ENCODE assay signal across 1 cellular context in the genomic region with DNA sequence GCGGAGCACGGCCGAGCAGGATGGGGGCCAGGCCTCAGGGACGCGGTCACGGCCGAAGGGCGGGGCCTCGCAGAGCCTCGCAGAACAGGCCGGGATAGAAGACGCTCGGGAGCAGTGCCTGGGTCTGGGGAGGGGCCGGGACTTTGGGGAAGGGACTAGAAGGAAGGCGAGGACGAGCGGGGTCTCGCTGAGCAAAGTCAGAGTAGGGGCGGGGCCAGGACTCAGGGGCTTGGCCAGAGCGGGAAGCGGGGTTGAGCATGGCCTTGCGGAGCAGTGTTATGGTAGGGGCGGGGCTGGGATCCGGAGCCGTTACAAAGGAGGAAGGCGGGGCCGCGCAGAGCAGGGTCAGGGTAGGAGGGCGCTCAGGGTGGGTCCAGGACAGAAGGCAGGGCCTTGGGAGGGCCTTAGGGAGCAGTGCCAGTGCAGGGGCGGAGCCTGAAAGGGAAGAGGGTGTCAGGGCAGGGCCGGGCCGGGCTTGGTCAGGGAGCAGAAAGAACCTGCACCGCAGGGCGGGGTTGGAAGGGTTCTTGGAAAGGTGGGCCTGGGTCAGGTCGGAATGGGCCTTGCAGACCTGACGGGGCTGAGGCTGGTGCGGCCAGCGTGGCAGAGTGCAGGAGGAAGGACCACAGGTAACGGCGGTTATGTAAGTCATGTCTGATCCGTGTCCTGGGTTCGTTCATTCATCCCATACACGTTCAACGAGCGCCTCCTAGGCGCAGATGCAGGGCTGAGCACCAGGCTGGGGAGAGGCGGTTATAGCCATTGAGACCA.
A peak's percentile ranks its signal among the peaks of the same experiment; 100 is the strongest.
TF ChIP-seq lines count a peak whose summit lies in the region.

No MANE protein-coding gene starts in this region.

TF ChIP-seq in HepG2, 621 proteins besides CTCF, POLR2A, EP300 and RAD21 (continued from another document and continues in another):
- TF ChIP-seq, protein P1, sequence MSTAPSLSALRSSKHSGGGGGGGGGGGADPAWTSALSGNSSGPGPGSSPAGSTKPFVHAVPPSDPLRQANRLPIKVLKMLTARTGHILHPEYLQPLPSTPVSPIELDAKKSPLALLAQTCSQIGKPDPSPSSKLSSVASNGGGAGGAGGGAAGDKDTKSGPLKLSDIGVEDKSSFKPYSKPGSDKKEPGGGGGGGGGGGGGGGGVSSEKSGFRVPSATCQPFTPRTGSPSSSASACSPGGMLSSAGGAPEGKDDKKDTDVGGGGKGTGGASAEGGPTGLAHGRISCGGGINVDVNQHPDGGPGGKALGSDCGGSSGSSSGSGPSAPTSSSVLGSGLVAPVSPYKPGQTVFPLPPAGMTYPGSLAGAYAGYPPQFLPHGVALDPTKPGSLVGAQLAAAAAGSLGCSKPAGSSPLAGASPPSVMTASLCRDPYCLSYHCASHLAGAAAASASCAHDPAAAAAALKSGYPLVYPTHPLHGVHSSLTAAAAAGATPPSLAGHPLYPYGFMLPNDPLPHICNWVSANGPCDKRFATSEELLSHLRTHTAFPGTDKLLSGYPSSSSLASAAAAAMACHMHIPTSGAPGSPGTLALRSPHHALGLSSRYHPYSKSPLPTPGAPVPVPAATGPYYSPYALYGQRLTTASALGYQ (CRISPR knock-in tag; IDR thresholded peaks at IDR 0.05), result no peak
- TF ChIP-seq SRSF9 (IDR thresholded peaks at IDR 0.05; ENCODE audit: borderline replicate concordance, insufficient read depth, low read depth, low read length, poor library complexity, severe bottlenecking), result no peak
- 0 out of 2 replicates have a peak, but pooled peaks have one; percentile 32 for TF ChIP-seq ZFP41 (CRISPR knock-in tag; IDR thresholded peaks at IDR 0.05; ENCODE audit: borderline replicate concordance)
- peak; percentile 84; the same call in 1 of the 2 replicates for TF ChIP-seq ZNF790 (CRISPR knock-in tag; IDR thresholded peaks at IDR 0.05; ENCODE audit: borderline replicate concordance)
- TF ChIP-seq HMG20B (CRISPR knock-in tag; conservative IDR thresholded peaks at IDR 0.05), result no peak
- peak; percentile 37; the same call in 1 of the 2 replicates for TF ChIP-seq KLF6 (CRISPR knock-in tag; IDR thresholded peaks at IDR 0.05)
- TF ChIP-seq, protein P2, sequence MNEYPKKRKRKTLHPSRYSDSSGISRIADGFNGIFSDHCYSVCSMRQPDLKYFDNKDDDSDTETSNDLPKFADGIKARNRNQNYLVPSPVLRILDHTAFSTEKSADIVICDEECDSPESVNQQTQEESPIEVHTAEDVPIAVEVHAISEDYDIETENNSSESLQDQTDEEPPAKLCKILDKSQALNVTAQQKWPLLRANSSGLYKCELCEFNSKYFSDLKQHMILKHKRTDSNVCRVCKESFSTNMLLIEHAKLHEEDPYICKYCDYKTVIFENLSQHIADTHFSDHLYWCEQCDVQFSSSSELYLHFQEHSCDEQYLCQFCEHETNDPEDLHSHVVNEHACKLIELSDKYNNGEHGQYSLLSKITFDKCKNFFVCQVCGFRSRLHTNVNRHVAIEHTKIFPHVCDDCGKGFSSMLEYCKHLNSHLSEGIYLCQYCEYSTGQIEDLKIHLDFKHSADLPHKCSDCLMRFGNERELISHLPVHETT (CRISPR knock-in tag; conservative IDR thresholded peaks at IDR 0.05), result 0 out of 2 replicates have a peak, but pooled peaks have one; percentile 8
- TF ChIP-seq, protein P3, sequence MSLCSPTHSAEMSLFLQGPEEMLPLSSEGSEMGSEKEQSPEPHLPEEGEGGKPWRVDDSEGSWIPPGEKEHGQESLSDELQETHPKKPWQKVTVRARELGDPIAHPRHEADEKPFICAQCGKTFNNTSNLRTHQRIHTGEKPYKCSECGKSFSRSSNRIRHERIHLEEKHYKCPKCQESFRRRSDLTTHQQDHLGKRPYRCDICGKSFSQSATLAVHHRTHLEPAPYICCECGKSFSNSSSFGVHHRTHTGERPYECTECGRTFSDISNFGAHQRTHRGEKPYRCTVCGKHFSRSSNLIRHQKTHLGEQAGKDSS (CRISPR knock-in tag; IDR thresholded peaks at IDR 0.05; ENCODE audit: borderline replicate concordance, low read depth), result peak; percentile 68; the same call in 1 of the 2 replicates
- peak; percentile 8 for TF ChIP-seq XRCC5 (optimal IDR thresholded peaks at IDR 0.05; ENCODE audit: low read length)
- no peak; the same call in 1 of the 2 replicates for TF ChIP-seq ZNF557 (CRISPR knock-in tag; IDR thresholded peaks at IDR 0.05)
- 0 out of 2 replicates have a peak, but pooled peaks have one; percentile 54 for TF ChIP-seq TGIF2 (CRISPR knock-in tag; IDR thresholded peaks at IDR 0.05)
- peak; percentile 81; the same call in 1 of the 2 replicates for TF ChIP-seq ZNF749 (CRISPR knock-in tag; IDR thresholded peaks at IDR 0.05; ENCODE audit: borderline replicate concordance)
- no peak for TF ChIP-seq ZNF564 (CRISPR knock-in tag; IDR thresholded peaks at IDR 0.05)
- TF ChIP-seq, protein P4, sequence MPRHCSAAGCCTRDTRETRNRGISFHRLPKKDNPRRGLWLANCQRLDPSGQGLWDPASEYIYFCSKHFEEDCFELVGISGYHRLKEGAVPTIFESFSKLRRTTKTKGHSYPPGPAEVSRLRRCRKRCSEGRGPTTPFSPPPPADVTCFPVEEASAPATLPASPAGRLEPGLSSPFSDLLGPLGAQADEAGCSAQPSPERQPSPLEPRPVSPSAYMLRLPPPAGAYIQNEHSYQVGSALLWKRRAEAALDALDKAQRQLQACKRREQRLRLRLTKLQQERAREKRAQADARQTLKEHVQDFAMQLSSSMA (CRISPR knock-in tag; IDR thresholded peaks at IDR 0.05), result no peak
- no peak for TF ChIP-seq EZH2 (conservative IDR thresholded peaks at IDR 0.05; ENCODE audit: low read depth, low read length)
- TF ChIP-seq AGO1 (IDR thresholded peaks at IDR 0.05; ENCODE audit: low read depth, low read length, poor library complexity, severe bottlenecking), result peak; percentile 67
- TF ChIP-seq ZNF354B (CRISPR knock-in tag; IDR thresholded peaks at IDR 0.05), result no peak
- TF ChIP-seq, protein P5, sequence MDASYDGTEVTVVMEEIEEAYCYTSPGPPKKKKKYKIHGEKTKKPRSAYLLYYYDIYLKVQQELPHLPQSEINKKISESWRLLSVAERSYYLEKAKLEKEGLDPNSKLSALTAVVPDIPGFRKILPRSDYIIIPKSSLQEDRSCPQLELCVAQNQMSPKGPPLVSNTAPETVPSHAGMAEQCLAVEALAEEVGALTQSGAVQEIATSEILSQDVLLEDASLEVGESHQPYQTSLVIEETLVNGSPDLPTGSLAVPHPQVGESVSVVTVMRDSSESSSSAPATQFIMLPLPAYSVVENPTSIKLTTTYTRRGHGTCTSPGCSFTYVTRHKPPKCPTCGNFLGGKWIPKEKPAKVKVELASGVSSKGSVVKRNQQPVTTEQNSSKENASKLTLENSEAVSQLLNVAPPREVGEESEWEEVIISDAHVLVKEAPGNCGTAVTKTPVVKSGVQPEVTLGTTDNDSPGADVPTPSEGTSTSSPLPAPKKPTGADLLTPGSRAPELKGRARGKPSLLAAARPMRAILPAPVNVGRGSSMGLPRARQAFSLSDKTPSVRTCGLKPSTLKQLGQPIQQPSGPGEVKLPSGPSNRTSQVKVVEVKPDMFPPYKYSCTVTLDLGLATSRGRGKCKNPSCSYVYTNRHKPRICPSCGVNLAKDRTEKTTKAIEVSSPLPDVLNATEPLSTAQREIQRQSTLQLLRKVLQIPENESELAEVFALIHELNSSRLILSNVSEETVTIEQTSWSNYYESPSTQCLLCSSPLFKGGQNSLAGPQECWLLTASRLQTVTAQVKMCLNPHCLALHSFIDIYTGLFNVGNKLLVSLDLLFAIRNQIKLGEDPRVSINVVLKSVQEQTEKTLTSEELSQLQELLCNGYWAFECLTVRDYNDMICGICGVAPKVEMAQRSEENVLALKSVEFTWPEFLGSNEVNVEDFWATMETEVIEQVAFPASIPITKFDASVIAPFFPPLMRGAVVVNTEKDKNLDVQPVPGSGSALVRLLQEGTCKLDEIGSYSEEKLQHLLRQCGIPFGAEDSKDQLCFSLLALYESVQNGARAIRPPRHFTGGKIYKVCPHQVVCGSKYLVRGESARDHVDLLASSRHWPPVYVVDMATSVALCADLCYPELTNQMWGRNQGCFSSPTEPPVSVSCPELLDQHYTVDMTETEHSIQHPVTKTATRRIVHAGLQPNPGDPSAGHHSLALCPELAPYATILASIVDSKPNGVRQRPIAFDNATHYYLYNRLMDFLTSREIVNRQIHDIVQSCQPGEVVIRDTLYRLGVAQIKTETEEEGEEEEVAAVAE (CRISPR knock-in tag; IDR thresholded peaks at IDR 0.05; ENCODE audit: borderline replicate concordance), result no peak
- TF ChIP-seq FOSL1 (CRISPR knock-in tag; IDR thresholded peaks at IDR 0.05; ENCODE audit: borderline replicate concordance), result no peak
- no peak for TF ChIP-seq REXO4 (CRISPR knock-in tag; IDR thresholded peaks at IDR 0.05; ENCODE audit: borderline replicate concordance)
- peak; percentile 22; the same call in 1 of the 2 replicates for TF ChIP-seq MIER3 (CRISPR knock-in tag; IDR thresholded peaks at IDR 0.05; ENCODE audit: borderline replicate concordance)
- TF ChIP-seq, protein P6, sequence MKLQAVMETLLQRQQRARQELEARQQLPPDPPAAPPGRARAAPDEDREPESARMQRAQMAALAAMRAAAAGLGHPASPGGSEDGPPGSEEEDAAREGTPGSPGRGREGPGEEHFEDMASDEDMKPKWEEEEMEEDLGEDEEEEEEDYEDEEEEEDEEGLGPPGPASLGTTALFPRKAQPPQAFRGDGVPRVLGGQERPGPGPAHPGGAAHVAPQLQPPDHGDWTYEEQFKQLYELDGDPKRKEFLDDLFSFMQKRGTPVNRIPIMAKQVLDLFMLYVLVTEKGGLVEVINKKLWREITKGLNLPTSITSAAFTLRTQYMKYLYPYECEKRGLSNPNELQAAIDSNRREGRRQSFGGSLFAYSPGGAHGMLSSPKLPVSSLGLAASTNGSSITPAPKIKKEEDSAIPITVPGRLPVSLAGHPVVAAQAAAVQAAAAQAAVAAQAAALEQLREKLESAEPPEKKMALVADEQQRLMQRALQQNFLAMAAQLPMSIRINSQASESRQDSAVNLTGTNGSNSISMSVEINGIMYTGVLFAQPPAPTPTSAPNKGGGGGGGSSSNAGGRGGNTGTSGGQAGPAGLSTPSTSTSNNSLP (IDR thresholded peaks at IDR 0.05; ENCODE audit: low read depth, low read length), result no peak
- TF ChIP-seq, protein P7, sequence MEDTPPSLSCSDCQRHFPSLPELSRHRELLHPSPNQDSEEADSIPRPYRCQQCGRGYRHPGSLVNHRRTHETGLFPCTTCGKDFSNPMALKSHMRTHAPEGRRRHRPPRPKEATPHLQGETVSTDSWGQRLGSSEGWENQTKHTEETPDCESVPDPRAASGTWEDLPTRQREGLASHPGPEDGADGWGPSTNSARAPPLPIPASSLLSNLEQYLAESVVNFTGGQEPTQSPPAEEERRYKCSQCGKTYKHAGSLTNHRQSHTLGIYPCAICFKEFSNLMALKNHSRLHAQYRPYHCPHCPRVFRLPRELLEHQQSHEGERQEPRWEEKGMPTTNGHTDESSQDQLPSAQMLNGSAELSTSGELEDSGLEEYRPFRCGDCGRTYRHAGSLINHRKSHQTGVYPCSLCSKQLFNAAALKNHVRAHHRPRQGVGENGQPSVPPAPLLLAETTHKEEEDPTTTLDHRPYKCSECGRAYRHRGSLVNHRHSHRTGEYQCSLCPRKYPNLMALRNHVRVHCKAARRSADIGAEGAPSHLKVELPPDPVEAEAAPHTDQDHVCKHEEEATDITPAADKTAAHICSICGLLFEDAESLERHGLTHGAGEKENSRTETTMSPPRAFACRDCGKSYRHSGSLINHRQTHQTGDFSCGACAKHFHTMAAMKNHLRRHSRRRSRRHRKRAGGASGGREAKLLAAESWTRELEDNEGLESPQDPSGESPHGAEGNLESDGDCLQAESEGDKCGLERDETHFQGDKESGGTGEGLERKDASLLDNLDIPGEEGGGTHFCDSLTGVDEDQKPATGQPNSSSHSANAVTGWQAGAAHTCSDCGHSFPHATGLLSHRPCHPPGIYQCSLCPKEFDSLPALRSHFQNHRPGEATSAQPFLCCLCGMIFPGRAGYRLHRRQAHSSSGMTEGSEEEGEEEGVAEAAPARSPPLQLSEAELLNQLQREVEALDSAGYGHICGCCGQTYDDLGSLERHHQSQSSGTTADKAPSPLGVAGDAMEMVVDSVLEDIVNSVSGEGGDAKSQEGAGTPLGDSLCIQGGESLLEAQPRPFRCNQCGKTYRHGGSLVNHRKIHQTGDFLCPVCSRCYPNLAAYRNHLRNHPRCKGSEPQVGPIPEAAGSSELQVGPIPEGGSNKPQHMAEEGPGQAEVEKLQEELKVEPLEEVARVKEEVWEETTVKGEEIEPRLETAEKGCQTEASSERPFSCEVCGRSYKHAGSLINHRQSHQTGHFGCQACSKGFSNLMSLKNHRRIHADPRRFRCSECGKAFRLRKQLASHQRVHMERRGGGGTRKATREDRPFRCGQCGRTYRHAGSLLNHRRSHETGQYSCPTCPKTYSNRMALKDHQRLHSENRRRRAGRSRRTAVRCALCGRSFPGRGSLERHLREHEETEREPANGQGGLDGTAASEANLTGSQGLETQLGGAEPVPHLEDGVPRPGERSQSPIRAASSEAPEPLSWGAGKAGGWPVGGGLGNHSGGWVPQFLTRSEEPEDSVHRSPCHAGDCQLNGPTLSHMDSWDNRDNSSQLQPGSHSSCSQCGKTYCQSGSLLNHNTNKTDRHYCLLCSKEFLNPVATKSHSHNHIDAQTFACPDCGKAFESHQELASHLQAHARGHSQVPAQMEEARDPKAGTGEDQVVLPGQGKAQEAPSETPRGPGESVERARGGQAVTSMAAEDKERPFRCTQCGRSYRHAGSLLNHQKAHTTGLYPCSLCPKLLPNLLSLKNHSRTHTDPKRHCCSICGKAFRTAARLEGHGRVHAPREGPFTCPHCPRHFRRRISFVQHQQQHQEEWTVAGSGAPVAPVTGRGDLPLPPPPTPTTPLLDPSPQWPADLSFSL (CRISPR knock-in tag; IDR thresholded peaks at IDR 0.05), result no peak
- no peak for TF ChIP-seq NFATC3 (CRISPR knock-in tag; IDR thresholded peaks at IDR 0.05)
- TF ChIP-seq ZNF33A (CRISPR knock-in tag; IDR thresholded peaks at IDR 0.05; ENCODE audit: borderline replicate concordance), result no peak
- no peak for TF ChIP-seq ZNF75D (CRISPR knock-in tag; IDR thresholded peaks at IDR 0.05; ENCODE audit: borderline replicate concordance)
- no peak for TF ChIP-seq RFX3 (CRISPR knock-in tag; IDR thresholded peaks at IDR 0.05)
- peak; percentile 85 for TF ChIP-seq FOXC1 (CRISPR knock-in tag; IDR thresholded peaks at IDR 0.05; ENCODE audit: borderline replicate concordance)
- no peak for TF ChIP-seq RFXAP (CRISPR knock-in tag; IDR thresholded peaks at IDR 0.05; ENCODE audit: borderline replicate concordance)
- TF ChIP-seq SNAPC2 (CRISPR knock-in tag; IDR thresholded peaks at IDR 0.05), result 0 out of 2 replicates have a peak, but pooled peaks have one; percentile 18
- TF ChIP-seq ZNF816 (CRISPR knock-in tag; IDR thresholded peaks at IDR 0.05; ENCODE audit: borderline replicate concordance), result peak; percentile 49; the same call in 1 of the 2 replicates
- TF ChIP-seq ZNF761 (CRISPR knock-in tag; conservative IDR thresholded peaks at IDR 0.05), result peak; percentile 62; the same call in 1 of the 2 replicates
- TF ChIP-seq SMAD3 (CRISPR knock-in tag; IDR thresholded peaks at IDR 0.05), result 0 out of 2 replicates have a peak, but pooled peaks have one; percentile 10
- TF ChIP-seq ZBTB21 (CRISPR knock-in tag; IDR thresholded peaks at IDR 0.05), result no peak
- TF ChIP-seq, protein P8, sequence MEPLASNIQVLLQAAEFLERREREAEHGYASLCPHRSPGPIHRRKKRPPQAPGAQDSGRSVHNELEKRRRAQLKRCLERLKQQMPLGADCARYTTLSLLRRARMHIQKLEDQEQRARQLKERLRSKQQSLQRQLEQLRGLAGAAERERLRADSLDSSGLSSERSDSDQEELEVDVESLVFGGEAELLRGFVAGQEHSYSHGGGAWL (CRISPR knock-in tag; IDR thresholded peaks at IDR 0.05), result no peak
